In the genomic region with DNA sequence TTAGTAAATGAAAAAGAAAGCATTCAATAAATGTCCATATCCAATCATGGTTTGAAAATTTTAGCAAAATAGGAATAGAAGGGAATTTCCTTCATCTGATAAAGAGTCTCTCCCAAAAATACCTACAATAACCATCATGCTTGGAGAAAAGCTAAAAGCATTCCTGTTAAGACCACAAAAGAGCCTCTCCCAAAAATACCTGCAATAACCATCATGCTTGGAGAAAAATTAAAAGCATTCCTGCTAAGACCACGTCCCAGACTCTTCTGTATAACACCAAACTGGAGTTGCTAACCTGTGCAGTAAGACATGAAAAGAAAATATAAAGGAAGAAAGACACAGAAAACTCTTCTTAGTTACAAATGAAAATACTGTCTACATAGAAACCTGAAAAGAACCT, we compare ENCODE assay signal across 8 cellular contexts.
"Had no signal": no experiment of that assay in that cellular context is flagged by ENCODE, and none has a peak within 500 bp of the region (broad histone marks: within the 10 kb centered on the region; RNA-seq: fewer than 3 reads in every experiment).

No MANE protein-coding gene starts in this region.

- DNase-seq: GDM1, GF-D8 had no signal

- FAIRE-seq: G401.6, GM12878, GM12891, GM12892, GM18507, GM19239 had no signal

- H3K4me3 ChIP-seq: GM12878 had no signal

- ATAC-seq: GM12878 had no signal
